In genomic region chr19:37925212-37925611, GRCh38 we compare ENCODE assay signal across 28 cellular contexts. TPM values are rescaled to one million over a fixed set of nuclear protein-coding genes. Genes with fewer than 3 reads are reported as not detected.
"Had no signal": no experiment of that assay in that cellular context is flagged by ENCODE, and none has a peak within 500 bp of the region (broad histone marks: within the 10 kb centered on the region; RNA-seq: fewer than 3 reads in every experiment).

No MANE protein-coding gene starts in this region.

- H3K36me3 ChIP-seq: left ventricle myocardium inferior, suprapubic skin had no signal

- H3K4me3 ChIP-seq: left ventricle myocardium inferior, stomach, suprapubic skin, tibial nerve had no signal

- H3K36me3 Mint-ChIP-seq: natural killer cell had no signal

- H3K27ac Mint-ChIP-seq: activated naive CD4-positive, alpha-beta T cell treated with anti-CD3 and anti-CD28 coated beads, Interleukin-2, amount 10 ng/mL, durations not matched to agents 7 days and 5 days; activated T-cell treated with anti-CD3 and anti-CD28 coated beads, Interleukin-2, amount 50 U/mL, for 72 hours; brain; dendritic cell treated with granulocyte-macrophage colony-stimulating factor and Interleukin-4, amounts not matched to agents 40 ng/mL and 50 ng/mL, for 4 days; mesothelial cell of epicardium; natural killer cell; progenitor cell of endocrine pancreas had no signal

- ATAC-seq: activated T-cell treated with anti-CD3 and anti-CD28 coated beads, Interleukin-2, amount 50 U/mL, for 72 hours; foreskin keratinocyte; natural killer cell had no signal

- H3K9me3 Mint-ChIP-seq: activated naive CD4-positive, alpha-beta T cell treated with anti-CD3 and anti-CD28 coated beads, Interleukin-2, amount 10 ng/mL, durations not matched to agents 7 days and 5 days; activated T-cell treated with anti-CD3 and anti-CD28 coated beads, Interleukin-2, amount 50 U/mL, for 72 hours; dendritic cell treated with granulocyte-macrophage colony-stimulating factor and Interleukin-4, amounts not matched to agents 40 ng/mL and 50 ng/mL, for 4 days; natural killer cell had no signal

- H3K9me3 ChIP-seq: left ventricle myocardium inferior, stomach, suprapubic skin, tibial nerve had no signal

- H3K27me3 ChIP-seq: foreskin keratinocyte, stomach, suprapubic skin, tibial nerve had no signal

- H3K27me3 Mint-ChIP-seq: activated naive CD4-positive, alpha-beta T cell treated with anti-CD3 and anti-CD28 coated beads, Interleukin-2, amount 10 ng/mL, durations not matched to agents 7 days and 5 days; dendritic cell treated with granulocyte-macrophage colony-stimulating factor and Interleukin-4, amounts not matched to agents 40 ng/mL and 50 ng/mL, for 4 days; progenitor cell of endocrine pancreas had no signal

- H3K27ac ChIP-seq: foreskin keratinocyte, left ventricle myocardium inferior, suprapubic skin, tibial nerve had no signal

- H3K4me3 Mint-ChIP-seq: activated naive CD4-positive, alpha-beta T cell treated with anti-CD3 and anti-CD28 coated beads, Interleukin-2, amount 10 ng/mL, durations not matched to agents 7 days and 5 days; activated T-cell treated with anti-CD3 and anti-CD28 coated beads, Interleukin-2, amount 50 U/mL, for 72 hours; brain; dendritic cell treated with granulocyte-macrophage colony-stimulating factor and Interleukin-4, amounts not matched to agents 40 ng/mL and 50 ng/mL, for 4 days; mesothelial cell of epicardium; natural killer cell had no signal

- H3K4me1 ChIP-seq: left ventricle myocardium inferior had no signal

- DNase-seq: activated CD4-positive, alpha-beta T cell treated with anti-CD3 and anti-CD28 coated beads for 4 hours; activated CD4-positive, alpha-beta T cell treated with anti-CD3 and anti-CD28 coated beads, Interleukin-2, amount 50 U/mL, for 48 hours; activated CD4-positive, CD25-positive, alpha-beta regulatory T cell; activated effector memory CD4-positive, alpha-beta T cell treated with Interleukin-2 at 50 U/mL for 16 hours; activated naive CD4-positive, alpha-beta T cell treated with anti-CD3 and anti-CD28 coated beads, Interleukin-2, amount 10 ng/mL, durations not matched to agents 7 days and 5 days; activated T-cell treated with anti-CD3 and anti-CD28 coated beads, Interleukin-2, amount 50 U/mL, for 72 hours; aorta; caudate nucleus; effector CD4-positive, alpha-beta T cell; erythroblast; foreskin keratinocyte; hippocampal formation; kidney glomerular epithelial cell; left ventricle myocardium inferior; natural killer cell; retina; stimulated activated CD4-positive, alpha-beta T cell treated with anti-CD3 and anti-CD28 coated beads, Interleukin-4, amount 100 ng/mL, for 24 hours; T-helper 9 cell had no signal

RNA-seq across cellular contexts. Expression of gene WDR87, which starts 18.8 kb away (rescaled TPM):
- total RNA-seq: activated T-cell treated with anti-CD3 and anti-CD28 coated beads, Interleukin-2, amount 50 U/mL, for 72 hours; aorta; foreskin keratinocyte; left ventricle myocardium inferior; lung microvascular endothelial cell; mesothelial cell of epicardium; natural killer cell; osteocyte; progenitor cell of endocrine pancreas; suprapubic skin; T-helper 1 cell treated with Interleukin-12 subunit alpha and Interleukin-12 subunit beta and Interleukin-4 antibody, amounts not matched to agents 30 ng/mL and 1 ng/mL, for 36 hours; tibial nerve had no signal
- polyA plus RNA-seq: aorta, foreskin keratinocyte, stomach had no signal
